ENCODE assay signal across 8 cellular contexts in genomic region chr22:23218867-23219251, GRCh38.
DNase-seq lines count a peak whose midpoint lies in the region; ATAC-seq and TF ChIP-seq lines count a peak whose summit lies in the region.

No MANE protein-coding gene starts in this region.

- H3K36me3 Mint-ChIP-seq in T-helper 1 cell treated with Interleukin-12 subunit alpha and Interleukin-12 subunit beta and Interleukin-4 antibody, amounts not matched to agents 30 μg/mL and 1 μg/mL, for 36 hours (ENCODE audit: low read depth), result peaks cover 4% of the 10 kb centered on the region

- H3K4me3 Mint-ChIP-seq in T-helper 1 cell treated with Interleukin-12 subunit alpha and Interleukin-12 subunit beta and Interleukin-4 antibody, amounts not matched to agents 30 μg/mL and 1 μg/mL, for 36 hours, result peak overlapping the region; percentile 73

- no peak overlapping the region for H3K4me3 ChIP-seq in choroid plexus epithelial cell (ENCODE audit: low read depth, low read length)
- no peak overlapping the region for H3K4me3 ChIP-seq in muscle layer of duodenum (ENCODE audit: low read depth in 1 of 2, low read length in 2 of 2)

- no peak for ATAC-seq in HG02981 (IDR thresholded peaks at IDR 0.05; ENCODE audit: unreplicated experiment)

- no peaks in the 10 kb centered on the region for H3K27me3 ChIP-seq in muscle layer of duodenum (ENCODE audit: low read depth, low read length)

- TF ChIP-seq CTCF in choroid plexus epithelial cell (conservative IDR thresholded peaks at IDR 0.05; ENCODE audit: low read depth, low read length), result no peak

- H3K4me1 Mint-ChIP-seq in T-helper 1 cell treated with Interleukin-12 subunit alpha and Interleukin-12 subunit beta and Interleukin-4 antibody, amounts not matched to agents 30 μg/mL and 1 μg/mL, for 36 hours (ENCODE audit: low read depth), result peaks cover 84% of the 10 kb centered on the region

- H3K9me3 ChIP-seq in muscle layer of duodenum (ENCODE audit: control insufficient read depth in 1 of 2, low read length in 2 of 2), result no peaks in the 10 kb centered on the region

- DNase-seq in T-helper 1 cell (no peak), NCI-H524 treated with DMSO at 0.1 percent for 48 hours (lab: John Stamatoyannopoulos, UW) (peak; percentile 100), choroid plexus epithelial cell (ENCODE audit: low read depth) (peak; percentile 86), T1000 (lab: John Stamatoyannopoulos, UW) (no peak)
- DNase-seq in stimulated activated naive CD4-positive, alpha-beta T cell treated with Interleukin-2 at 50 U/mL for 16 hours (lab: John Stamatoyannopoulos, UW), result no peak

- H3K4me1 ChIP-seq in muscle layer of duodenum (ENCODE audit: control insufficient read depth in 1 of 2, insufficient read depth in 2 of 2, low read length in 2 of 2), result peaks cover 40 to 49% of the 10 kb centered on the region in 2 donors

- no peaks in the 10 kb centered on the region for H3K27me3 Mint-ChIP-seq in T-helper 1 cell treated with Interleukin-12 subunit alpha and Interleukin-12 subunit beta and Interleukin-4 antibody, amounts not matched to agents 30 μg/mL and 1 μg/mL, for 36 hours (ENCODE audit: low read depth)

- H3K27ac Mint-ChIP-seq in T-helper 1 cell treated with Interleukin-12 subunit alpha and Interleukin-12 subunit beta and Interleukin-4 antibody, amounts not matched to agents 30 μg/mL and 1 μg/mL, for 36 hours, result peak overlapping the region; percentile 87

- no peaks in the 10 kb centered on the region for H3K9me3 Mint-ChIP-seq in T-helper 1 cell treated with Interleukin-12 subunit alpha and Interleukin-12 subunit beta and Interleukin-4 antibody, amounts not matched to agents 30 μg/mL and 1 μg/mL, for 36 hours

- H3K27ac ChIP-seq in muscle layer of duodenum (ENCODE audit: low read length), result peak overlapping the region; percentile 76

- no peaks in the 10 kb centered on the region for H3K36me3 ChIP-seq in muscle layer of duodenum (ENCODE audit: control insufficient read depth in 1 of 2, insufficient read depth in 2 of 2, low read length in 2 of 2)

Comparison
In these comparisons a context has a peak if more than half of its experiments do, and no peak if none do; other contexts are left out.
1. DNase-seq: peak in NCI-H524 treated with DMSO at 0.1 percent for 48 hours (single experiment) and choroid plexus epithelial cell (single experiment); none in T-helper 1 cell (0 of 5), stimulated activated naive CD4-positive, alpha-beta T cell treated with Interleukin-2 at 50 U/mL for 16 hours (single experiment) and T1000 (single experiment).